ENCODE assay signal across 40 cellular contexts in the genomic region with DNA sequence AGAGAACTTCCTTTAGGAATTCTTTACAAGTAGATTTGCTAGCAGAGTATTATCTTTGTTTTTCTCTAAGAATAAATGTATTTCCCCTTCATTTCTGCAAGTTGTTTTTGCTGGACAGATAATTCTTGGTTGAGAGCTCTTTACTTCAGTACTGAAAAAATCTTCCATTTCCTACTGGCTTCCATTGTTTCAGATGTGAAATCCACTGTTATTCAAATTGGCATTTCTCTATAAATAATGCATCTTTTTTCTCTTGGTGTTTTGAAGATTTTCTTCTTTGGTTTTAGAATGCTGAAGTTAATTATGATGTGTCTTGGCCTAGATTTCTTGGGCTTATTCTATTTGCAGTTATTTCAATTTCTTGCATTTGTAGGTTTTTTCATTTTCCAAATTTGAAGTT.
"Had no signal": no experiment of that assay in that cellular context is flagged by ENCODE, and none has a peak within 500 bp of the region (broad histone marks: within the 10 kb centered on the region; RNA-seq: fewer than 3 reads in every experiment).

No MANE protein-coding gene starts in this region.

- FAIRE-seq: astrocyte, bronchial epithelial cell had no signal

- H3K9me3 ChIP-seq: adrenal gland, body of pancreas had no signal

- H3K4me3 Mint-ChIP-seq: activated naive CD4-positive, alpha-beta T cell treated with anti-CD3 and anti-CD28 coated beads for 36 hours; activated naive CD4-positive, alpha-beta T cell treated with anti-CD3 and anti-CD28 coated beads, Interleukin-2, amount 10 ng/mL, durations not matched to agents 7 days and 5 days; activated naive CD4-positive, alpha-beta T cell treated with anti-CD3 and anti-CD28 coated beads, Interleukin-2, amount 50 U/mL, for 24 hours; activated naive CD8-positive, alpha-beta T cell; activated naive CD8-positive, alpha-beta T cell treated with anti-CD3 and anti-CD28 coated beads for 36 hours; activated naive CD8-positive, alpha-beta T cell treated with anti-CD3 and anti-CD28 coated beads, Interleukin-2, amount 10 ng/mL, durations not matched to agents 7 days and 5 days; activated naive CD8-positive, alpha-beta T cell treated with anti-CD3 and anti-CD28 coated beads, Interleukin-2, amount 50 U/mL, for 24 hours; activated T-cell treated with anti-CD3 and anti-CD28 coated beads, Interleukin-2, amount 50 U/mL, for 24 hours; activated T-cell treated with anti-CD3 and anti-CD28 coated beads, Interleukin-2, amount 50 U/mL, for 4 hours; activated T-cell treated with anti-CD3 and anti-CD28 coated beads, Interleukin-2, amount 50 U/mL, for 72 hours; activated T-helper 1 cell treated with anti-CD3 and anti-CD28 coated beads, Interleukin-12 subunit alpha, Interleukin-12 subunit beta, Interleukin-2, Interleukin-4 antibody, amounts not matched to agents 30 ng/mL and 10 ng/mL and 1 ng/mL, durations not matched to agents 14 hours and 24 hours and 36 hours; activated T-helper 17 cell treated with anti-CD3 and anti-CD28 coated beads, Interleukin-2, amount 50 U/mL, for 72 hours; brain; central memory CD8-positive, alpha-beta T cell had no signal

- H3K4me1 Mint-ChIP-seq: activated naive CD4-positive, alpha-beta T cell treated with anti-CD3 and anti-CD28 coated beads, Interleukin-2, amount 10 ng/mL, durations not matched to agents 7 days and 5 days; activated naive CD4-positive, alpha-beta T cell treated with anti-CD3 and anti-CD28 coated beads, Interleukin-2, amount 50 U/mL, for 24 hours; activated naive CD8-positive, alpha-beta T cell treated with anti-CD3 and anti-CD28 coated beads for 36 hours; activated naive CD8-positive, alpha-beta T cell treated with anti-CD3 and anti-CD28 coated beads, Interleukin-2, amount 10 ng/mL, durations not matched to agents 7 days and 5 days; activated T-helper 17 cell treated with anti-CD3 and anti-CD28 coated beads, Interleukin-2, amount 50 U/mL, for 72 hours; central memory CD8-positive, alpha-beta T cell had no signal

- H3K36me3 ChIP-seq: adrenal gland, ascending aorta, brain microvascular endothelial cell, breast epithelium, cardiac muscle cell had no signal

- H3K4me3 ChIP-seq: adrenal gland, ascending aorta, body of pancreas, breast epithelium, cardiac muscle cell had no signal

- DNase-seq: activated effector memory CD4-positive, alpha-beta T cell treated with anti-CD3 and anti-CD28 coated beads, Interleukin-2, amount 50 U/mL, for 16 hours; activated effector memory CD4-positive, alpha-beta T cell treated with Interleukin-2 at 50 U/mL for 16 hours; activated gamma-delta T cell; activated gamma-delta T cell treated with Interleukin-2 at 50 U/mL for 16 hours; activated naive CD4-positive, alpha-beta T cell; activated naive CD4-positive, alpha-beta T cell treated with anti-CD3 and anti-CD28 coated beads for 36 hours; activated naive CD4-positive, alpha-beta T cell treated with anti-CD3 and anti-CD28 coated beads, Interleukin-2, amount 10 ng/mL, durations not matched to agents 7 days and 5 days; activated naive CD4-positive, alpha-beta T cell treated with anti-CD3 and anti-CD28 coated beads, Interleukin-2, amount 50 U/mL, for 16 hours; activated naive CD4-positive, alpha-beta T cell treated with Interleukin-2 at 50 U/mL for 16 hours; activated naive CD8-positive, alpha-beta T cell treated with anti-CD3 and anti-CD28 coated beads for 36 hours; activated naive CD8-positive, alpha-beta T cell treated with anti-CD3 and anti-CD28 coated beads, Interleukin-2, amount 10 ng/mL, durations not matched to agents 7 days and 5 days; activated naive CD8-positive, alpha-beta T cell treated with anti-CD3 and anti-CD28 coated beads, Interleukin-2, amount 50 U/mL, for 24 hours; activated T-cell treated with anti-CD3 and anti-CD28 coated beads, Interleukin-2, amount 50 U/mL, for 1 hour; activated T-cell treated with anti-CD3 and anti-CD28 coated beads, Interleukin-2, amount 50 U/mL, for 24 hours; activated T-cell treated with anti-CD3 and anti-CD28 coated beads, Interleukin-2, amount 50 U/mL, for 4 hours; activated T-cell treated with anti-CD3 and anti-CD28 coated beads, Interleukin-2, amount 50 U/mL, for 48 hours; activated T-cell treated with anti-CD3 and anti-CD28 coated beads, Interleukin-2, amount 50 U/mL, for 72 hours; adrenal gland; amniotic stem cell; amygdala; anterior cingulate cortex; aorta; body of pancreas; brain microvascular endothelial cell; caudate nucleus; central memory CD4-positive, alpha-beta T cell; cerebellar nuclear complex had no signal

- H3K4me1 ChIP-seq: adrenal gland, ascending aorta, body of pancreas, breast epithelium had no signal

- H3K36me3 Mint-ChIP-seq: activated naive CD8-positive, alpha-beta T cell treated with anti-CD3 and anti-CD28 coated beads for 36 hours; activated naive CD8-positive, alpha-beta T cell treated with anti-CD3 and anti-CD28 coated beads, Interleukin-2, amount 10 ng/mL, durations not matched to agents 7 days and 5 days; brain had no signal

- H3K27me3 ChIP-seq: adrenal gland, ascending aorta, body of pancreas, brain microvascular endothelial cell, breast epithelium, cardiac muscle cell had no signal

- H3K27ac ChIP-seq: adrenal gland, ascending aorta, body of pancreas, brain microvascular endothelial cell, breast epithelium, cardiac muscle cell had no signal

- ATAC-seq: activated naive CD4-positive, alpha-beta T cell treated with anti-CD3 and anti-CD28 coated beads, Interleukin-2, amount 50 U/mL, for 72 hours; activated naive CD8-positive, alpha-beta T cell treated with anti-CD3 and anti-CD28 coated beads, Interleukin-2, amount 50 U/mL, for 24 hours; activated T-cell treated with anti-CD3 and anti-CD28 coated beads, Interleukin-2, amount 50 U/mL, for 4 hours; activated T-cell treated with anti-CD3 and anti-CD28 coated beads, Interleukin-2, amount 50 U/mL, for 72 hours; activated T-helper 17 cell treated with anti-CD3 and anti-CD28 coated beads, Interleukin-2, amount 50 U/mL, for 72 hours; body of pancreas had no signal

- H3K27ac Mint-ChIP-seq: activated naive CD4-positive, alpha-beta T cell treated with anti-CD3 and anti-CD28 coated beads for 36 hours; activated naive CD4-positive, alpha-beta T cell treated with anti-CD3 and anti-CD28 coated beads, Interleukin-2, amount 10 ng/mL, durations not matched to agents 7 days and 5 days; activated naive CD4-positive, alpha-beta T cell treated with anti-CD3 and anti-CD28 coated beads, Interleukin-2, amount 50 U/mL, for 24 hours; activated naive CD4-positive, alpha-beta T cell treated with anti-CD3 and anti-CD28 coated beads, Interleukin-2, amount 50 U/mL, for 72 hours; activated naive CD8-positive, alpha-beta T cell; activated naive CD8-positive, alpha-beta T cell treated with anti-CD3 and anti-CD28 coated beads for 36 hours; activated naive CD8-positive, alpha-beta T cell treated with anti-CD3 and anti-CD28 coated beads, Interleukin-2, amount 10 ng/mL, durations not matched to agents 7 days and 5 days; activated naive CD8-positive, alpha-beta T cell treated with anti-CD3 and anti-CD28 coated beads, Interleukin-2, amount 50 U/mL, for 24 hours; activated T-cell treated with anti-CD3 and anti-CD28 coated beads, Interleukin-2, amount 50 U/mL, for 24 hours; activated T-cell treated with anti-CD3 and anti-CD28 coated beads, Interleukin-2, amount 50 U/mL, for 72 hours; activated T-helper 1 cell treated with anti-CD3 and anti-CD28 coated beads, Interleukin-12 subunit alpha, Interleukin-12 subunit beta, Interleukin-2, Interleukin-4 antibody, amounts not matched to agents 30 ng/mL and 10 ng/mL and 1 ng/mL, durations not matched to agents 14 hours and 24 hours and 36 hours; activated T-helper 17 cell treated with anti-CD3 and anti-CD28 coated beads, Interleukin-2, amount 50 U/mL, for 72 hours; activated T-helper 2 cell treated with anti-CD3 and anti-CD28 coated beads, Interferon-gamma antibody, Interleukin-2, Interleukin-4, amounts not matched to agents 10 μg/mL and 5 μg/mL and 100 μg/mL, durations not matched to agents 14 hours and 24 hours and 36 hours; brain had no signal
